In the genomic region with DNA sequence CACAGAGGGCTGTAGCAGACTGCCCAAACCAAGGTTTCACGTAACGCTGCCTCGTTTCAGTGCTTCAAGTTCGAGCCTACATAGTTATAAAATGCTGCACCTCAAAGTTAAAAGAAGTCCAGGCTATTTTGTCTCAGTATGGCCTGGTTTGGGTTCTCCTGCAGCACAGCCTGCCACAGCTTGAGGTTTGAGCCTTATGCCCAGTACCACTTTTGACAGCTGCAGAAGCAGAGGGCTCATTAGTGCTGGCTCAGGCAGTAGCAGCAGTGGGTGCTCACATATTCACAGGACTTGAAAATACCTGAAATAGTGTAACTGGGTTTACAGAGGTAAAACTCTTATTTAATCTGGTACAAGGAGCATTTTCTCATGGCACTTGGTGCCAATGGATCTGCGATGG, we compare ENCODE assay signal across 14 cellular contexts. TPM values are rescaled to one million over a fixed set of nuclear protein-coding genes. Genes with fewer than 3 reads are reported as not detected.
DNase-seq lines count a peak whose midpoint lies in the region; ATAC-seq lines count a peak whose summit lies in the region.
"Had no signal": no experiment of that assay in that cellular context is flagged by ENCODE, and none has a peak within 500 bp of the region (broad histone marks: within the 10 kb centered on the region; RNA-seq: fewer than 3 reads in every experiment).

No MANE protein-coding gene starts in this region.

- ATAC-seq in GM18508 (IDR thresholded peaks at IDR 0.05; ENCODE audit: insufficient read depth, unreplicated experiment) (peak; percentile 27), GM19452 (IDR thresholded peaks at IDR 0.05; ENCODE audit: unreplicated experiment) (peak; percentile 54), HG02840 (IDR thresholded peaks at IDR 0.05; ENCODE audit: low FRiP score, unreplicated experiment) (peak; percentile 18), HG03558 (IDR thresholded peaks at IDR 0.05; ENCODE audit: extremely low read depth, unreplicated experiment) (peak; percentile 14)
- ATAC-seq: gastrocnemius medialis had no signal

- no peak overlapping the region for H3K27ac Mint-ChIP-seq in activated CD4-positive, alpha-beta memory T cell treated with anti-CD3 and anti-CD28 coated beads, Interleukin-2, amount 10 ng/mL, durations not matched to agents 7 days and 5 days

- POLR2A ChIA-PET in activated CD4-positive, alpha-beta memory T cell treated with anti-CD3 and anti-CD28 coated beads, Interleukin-2, amount 10 ng/mL, durations not matched to agents 7 days and 5 days (lab: Charles Lee), result no interaction called here

- DNase-seq in midbrain (lab: John Stamatoyannopoulos, UW) (no peak), ecto neural progenitor cell (ENCODE audit: low spot score) (no peak)
- no peak for DNase-seq in stimulated activated CD8-positive, alpha-beta memory T cell treated with anti-CD3 and anti-CD28 coated beads, Interleukin-4, amount 100 ng/mL, for 48 hours
- no peak for DNase-seq in activated CD4-positive, alpha-beta memory T cell treated with anti-CD3 and anti-CD28 coated beads, Interleukin-2, amount 10 ng/mL, durations not matched to agents 7 days and 5 days
- DNase-seq: activated CD4-positive, alpha-beta T cell treated with anti-CD3 and anti-CD28 coated beads, Interleukin-2, amount 50 U/mL, for 4 hours; effector memory CD4-positive, alpha-beta T cell; gastrocnemius medialis; NCI-H446 had no signal

- H3K27me3 Mint-ChIP-seq in activated CD4-positive, alpha-beta memory T cell treated with anti-CD3 and anti-CD28 coated beads, Interleukin-2, amount 10 ng/mL, durations not matched to agents 7 days and 5 days, result peaks cover 1% of the 10 kb centered on the region

- H3K36me3 Mint-ChIP-seq in activated CD4-positive, alpha-beta memory T cell treated with anti-CD3 and anti-CD28 coated beads, Interleukin-2, amount 10 ng/mL, durations not matched to agents 7 days and 5 days (ENCODE audit: low read depth), result no peaks in the 10 kb centered on the region

- no peaks in the 10 kb centered on the region for H3K9me3 Mint-ChIP-seq in activated CD4-positive, alpha-beta memory T cell treated with anti-CD3 and anti-CD28 coated beads, Interleukin-2, amount 10 ng/mL, durations not matched to agents 7 days and 5 days

- no peaks in the 10 kb centered on the region for H3K4me1 Mint-ChIP-seq in activated CD4-positive, alpha-beta memory T cell treated with anti-CD3 and anti-CD28 coated beads, Interleukin-2, amount 10 ng/mL, durations not matched to agents 7 days and 5 days

- H3K4me3 Mint-ChIP-seq in activated CD4-positive, alpha-beta memory T cell treated with anti-CD3 and anti-CD28 coated beads, Interleukin-2, amount 10 ng/mL, durations not matched to agents 7 days and 5 days, result no peak overlapping the region

- CTCF ChIA-PET in activated CD4-positive, alpha-beta memory T cell treated with anti-CD3 and anti-CD28 coated beads, Interleukin-2, amount 10 ng/mL, durations not matched to agents 7 days and 5 days (lab: Charles Lee), result no interaction called here

RNA-seq across cellular contexts. Expression of a gene that starts 15.3 kb away (rescaled TPM):
- not detected for total RNA-seq in activated CD4-positive, alpha-beta memory T cell treated with anti-CD3 and anti-CD28 coated beads, Interleukin-2, amount 10 ng/mL, durations not matched to agents 7 days and 5 days
- total RNA-seq: T-helper 2 cell treated with Interferon-gamma antibody and Interleukin-4, amounts not matched to agents 100 ng/mL and 5 ng/mL, for 36 hours had no signal

RNA-seq across cellular contexts. Expression of a gene that starts 20.2 kb away (rescaled TPM):
- total RNA-seq in activated CD4-positive, alpha-beta memory T cell treated with anti-CD3 and anti-CD28 coated beads, Interleukin-2, amount 10 ng/mL, durations not matched to agents 7 days and 5 days, result not detected
- total RNA-seq: T-helper 2 cell treated with Interferon-gamma antibody and Interleukin-4, amounts not matched to agents 100 ng/mL and 5 ng/mL, for 36 hours had no signal

RNA-seq across cellular contexts. Expression of a gene that starts 50.6 kb away (rescaled TPM):
- not detected for total RNA-seq in activated CD4-positive, alpha-beta memory T cell treated with anti-CD3 and anti-CD28 coated beads, Interleukin-2, amount 10 ng/mL, durations not matched to agents 7 days and 5 days
- total RNA-seq: prostate gland; T-helper 2 cell treated with Interferon-gamma antibody and Interleukin-4, amounts not matched to agents 100 ng/mL and 5 ng/mL, for 36 hours had no signal
